8 cellular contexts compared by ENCODE assay signal in the genomic region with DNA sequence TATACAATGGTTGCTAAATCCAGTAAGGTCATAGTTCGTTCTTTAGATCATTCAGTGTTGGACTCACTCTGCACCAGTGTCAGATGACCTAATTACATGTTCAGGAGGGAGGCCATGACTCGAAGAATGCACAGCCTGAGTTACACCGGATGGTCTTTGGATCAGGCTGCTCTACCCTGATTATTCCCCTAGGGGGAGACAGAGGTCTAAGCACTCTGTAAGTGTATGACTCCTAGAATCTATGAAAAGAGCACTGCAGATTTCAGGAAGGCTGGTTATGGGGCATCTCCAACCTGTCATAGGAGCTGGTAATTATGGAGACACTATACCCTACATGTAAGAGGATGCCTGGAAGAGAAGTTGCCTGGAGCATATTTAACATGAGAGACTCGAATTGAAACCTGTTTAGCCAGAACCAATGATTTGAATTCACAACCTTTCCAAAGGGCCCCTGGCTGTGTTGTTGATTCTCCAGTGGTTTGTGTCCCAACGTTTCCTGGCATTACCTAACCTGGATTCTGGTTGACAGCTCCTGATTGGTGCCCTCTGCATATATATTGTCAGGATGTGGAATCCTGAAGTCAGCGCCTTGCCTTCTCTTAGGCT.
A peak's percentile ranks its signal among the peaks of the same experiment; 100 is the strongest.
DNase-seq lines count a peak whose midpoint lies in the region; ATAC-seq and TF ChIP-seq lines count a peak whose summit lies in the region.

Gene MUCL1 (plus strand): TSS at position 584 of the 606 bp plus-strand sequence. CDS start 67 bp downstream, outside the sequence.

- no peaks in the 10 kb centered on the region for H3K4me1 ChIP-seq in iPS DF 6.9 (ENCODE audit: control insufficient read depth, insufficient read depth, low read length)

- H2AFZ ChIP-seq in SU-DHL-6 (ENCODE audit: low read depth, low read length, severe bottlenecking) = no peak within 1 kb of the TSS

- H3K36me3 ChIP-seq in SU-DHL-6 (ENCODE audit: low read length) (no peaks in the 10 kb centered on the region), iPS DF 6.9 (ENCODE audit: control insufficient read depth, insufficient read depth, low read length) (no peaks in the 10 kb centered on the region)

- H3K27ac ChIP-seq in SU-DHL-6 (ENCODE audit: low read depth, low read length) (no peak within 1 kb of the TSS), iPS DF 6.9 (ENCODE audit: low read length) (no peak within 1 kb of the TSS)

- H3K4me3 ChIP-seq in SU-DHL-6 (ENCODE audit: insufficient read depth, low read length, poor library complexity, severe bottlenecking) = no peak within 1 kb of the TSS
- no peak within 1 kb of the TSS for H3K4me3 ChIP-seq in iPS DF 6.9 (ENCODE audit: low read length)

- H3F3A ChIP-seq in SU-DHL-6 (ENCODE audit: insufficient read depth) = no peaks in the 10 kb centered on the region

- H3K9ac ChIP-seq in SU-DHL-6 (ENCODE audit: low read length) = no peak within 1 kb of the TSS

- DNase-seq in NCI-H1417 (lab: John Stamatoyannopoulos, UW) (peak; percentile 70 to 90 (median 87)), iPS DF 6.9 (ENCODE audit: low read depth, low spot score) (peak; percentile 66), COR-L47 (lab: John Stamatoyannopoulos, UW) (no peak)
- DNase-seq in activated naive CD8-positive, alpha-beta T cell treated with anti-CD3 and anti-CD28 coated beads, Interleukin-2, amount 50 U/mL, for 16 hours (ENCODE audit: low read depth, low spot score) = peak; percentile 49
- DNase-seq in stimulated activated CD4-positive, alpha-beta T cell treated with anti-CD3 and anti-CD28 coated beads, Interleukin-2, amount 100 ng/mL, for 24 hours = peak; percentile 66 to 81

- H4K20me1 ChIP-seq in SU-DHL-6 (ENCODE audit: low read depth, low read length) = no peaks in the 10 kb centered on the region

- WGBS in iPS DF 6.9 (ENCODE audit: insufficient coverage, insufficient read length) = no CpG with 5 or more reads among the region's 6 CpGs

- no peaks in the 10 kb centered on the region for H3K79me2 ChIP-seq in SU-DHL-6 (ENCODE audit: insufficient read depth, low read length)

- H3K9me3 ChIP-seq in SU-DHL-6 (ENCODE audit: insufficient read depth, low read length) (no peaks in the 10 kb centered on the region), iPS DF 6.9 (ENCODE audit: control insufficient read depth, insufficient read depth, low read length) (no peaks in the 10 kb centered on the region)

- H3K4me2 ChIP-seq in SU-DHL-6 (ENCODE audit: low read depth, low read length, poor library complexity, severe bottlenecking) = no peak within 1 kb of the TSS

- no peaks in the 10 kb centered on the region for H3K27me3 ChIP-seq in SU-DHL-6 (ENCODE audit: low read length)
- peaks cover 7% of the 10 kb centered on the region; the same call in 1 of the 2 replicates for H3K27me3 ChIP-seq in iPS DF 6.9 (ENCODE audit: control insufficient read depth, insufficient read depth, low read length)

- peak; percentile 68 for TF ChIP-seq CTCF in SU-DHL-6 (IDR thresholded peaks at IDR 0.05; ENCODE audit: insufficient read depth, low read length, poor library complexity, severe bottlenecking)

- ATAC-seq in GM18502 (IDR thresholded peaks at IDR 0.05; ENCODE audit: poor library complexity, unreplicated experiment) (peak; percentile 95), HG02763 (IDR thresholded peaks at IDR 0.05; ENCODE audit: unreplicated experiment) (peak; percentile 89)

- H3K9me2 ChIP-seq in SU-DHL-6 (replicated peaks; ENCODE audit: insufficient read depth, low read length) = no peaks in the 10 kb centered on the region
